27 cellular contexts compared by ENCODE assay signal in the genomic region with DNA sequence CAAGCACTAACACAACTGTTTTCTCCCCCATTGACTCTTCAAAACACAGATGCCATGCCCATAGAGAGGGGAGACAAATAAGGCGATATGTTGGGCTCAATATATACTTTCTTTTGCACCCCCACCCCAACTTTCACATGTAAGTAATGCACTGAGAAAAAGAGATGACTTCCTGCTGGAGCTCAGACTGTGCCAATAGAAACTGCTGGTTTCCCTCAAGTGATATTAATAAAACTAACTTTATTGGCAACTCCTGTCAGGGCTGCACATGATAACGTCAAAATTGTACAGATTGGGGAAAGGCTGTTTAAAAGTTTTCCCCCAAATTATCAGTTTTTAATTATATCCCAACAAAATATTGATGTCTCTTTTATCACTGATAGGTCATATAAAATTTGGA.
"Had no signal": no experiment of that assay in that cellular context is flagged by ENCODE, and none has a peak within 500 bp of the region (broad histone marks: within the 10 kb centered on the region; RNA-seq: fewer than 3 reads in every experiment).

No MANE protein-coding gene starts in this region.

- ATAC-seq: activated naive CD4-positive, alpha-beta T cell treated with anti-CD3 and anti-CD28 coated beads, Interleukin-2, amount 50 U/mL, for 72 hours; activated naive CD8-positive, alpha-beta T cell treated with anti-CD3 and anti-CD28 coated beads, Interleukin-2, amount 50 U/mL, for 24 hours; activated T-cell treated with anti-CD3 and anti-CD28 coated beads, Interleukin-2, amount 50 U/mL, for 4 hours; T-helper 17 cell had no signal

- H3K27me3 ChIP-seq: brain microvascular endothelial cell, Peyer's patch had no signal

- FAIRE-seq: astrocyte had no signal

- DNase-seq: activated B cell treated with CpG ODN at 0.5 μM for 24 hours; activated CD4-positive, alpha-beta memory T cell treated with anti-CD3 and anti-CD28 coated beads for 36 hours; activated CD4-positive, alpha-beta T cell treated with anti-CD3 and anti-CD28 coated beads, Interleukin-2, amount 10 ng/mL, durations not matched to agents 7 days and 5 days; activated CD8-positive, alpha-beta memory T cell treated with anti-CD3 and anti-CD28 coated beads for 24 hours; activated effector memory CD4-positive, alpha-beta T cell treated with anti-CD3 and anti-CD28 coated beads, Interleukin-2, amount 50 U/mL, for 16 hours; activated naive CD4-positive, alpha-beta T cell treated with Interleukin-2 at 50 U/mL for 16 hours; activated naive CD8-positive, alpha-beta T cell treated with anti-CD3 and anti-CD28 coated beads, Interleukin-2, amount 50 U/mL, for 24 hours; activated T-cell treated with anti-CD3 and anti-CD28 coated beads, Interleukin-2, amount 50 U/mL, for 4 hours; amniotic stem cell; brain microvascular endothelial cell; Karpas-422; MM.1S; NCI-H1105; NCI-H1436; NCI-H1694 treated with DMSO at 0.1 percent for 48 hours; NCI-H2029 treated with DMSO at 0.1 percent for 48 hours; NCI-H510A treated with DMSO at 0.1 percent for 48 hours; NCI-H69; NK-92 treated with Interleukin-12 subunit alpha and Interleukin-12 subunit beta, amount 100 ng/mL, for 24 hours; OCI-M1; Peyer's patch; SHP77 treated with DMSO at 0.1 percent for 48 hours; T-helper 17 cell; T-helper 9 cell had no signal

- H3K27ac ChIP-seq: brain microvascular endothelial cell, Peyer's patch, RWPE1 had no signal

- H3K4me3 ChIP-seq: Peyer's patch had no signal

- H3K9me3 ChIP-seq: Peyer's patch had no signal

- H3K36me3 ChIP-seq: brain microvascular endothelial cell, Peyer's patch had no signal

- H3K4me1 ChIP-seq: Peyer's patch had no signal
